29 cellular contexts compared by ENCODE assay signal in the genomic region with DNA sequence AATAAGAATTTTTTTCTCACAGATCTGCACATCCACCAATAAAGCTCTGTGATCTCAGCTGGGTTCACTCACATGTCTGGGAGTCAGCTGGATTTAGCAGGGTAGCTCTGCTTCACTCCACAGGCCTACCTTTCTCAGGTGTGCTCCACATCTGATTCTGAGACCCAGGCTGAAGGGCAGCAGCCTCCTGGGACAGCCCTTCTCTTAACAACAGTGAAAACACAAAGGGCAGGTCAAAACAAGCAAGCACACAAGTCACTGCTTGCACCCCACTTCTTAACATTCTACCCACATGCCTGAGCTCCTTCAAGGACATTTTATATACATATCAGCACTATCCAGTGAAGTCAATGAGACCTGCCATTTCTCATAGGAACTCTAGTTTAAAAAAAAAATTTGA.
DNase-seq lines count a peak whose midpoint lies in the region; ATAC-seq, FAIRE-seq and TF ChIP-seq lines count a peak whose summit lies in the region.
"Had no signal": no experiment of that assay in that cellular context is flagged by ENCODE, and none has a peak within 500 bp of the region (broad histone marks: within the 10 kb centered on the region; RNA-seq: fewer than 3 reads in every experiment).

No MANE protein-coding gene starts in this region.

- ATAC-seq in K562 (no peak), HepG2 (no peak), GM18858 (IDR thresholded peaks at IDR 0.05; ENCODE audit: unreplicated experiment) (no peak)
- ATAC-seq: PC-3 had no signal

- TF ChIP-seq POLR2A in K562 (conservative IDR thresholded peaks at IDR 0.05), result no peak
- TF ChIP-seq POLR2A in ovary (IDR thresholded peaks at IDR 0.05), result no peak
- TF ChIP-seq POLR2A in HepG2 (IDR thresholded peaks at IDR 0.05; ENCODE audit: insufficient read depth in 1 of 2, low read depth in 2 of 2, low read length in 2 of 2), result no peak

- BruUV-seq in K562 (replicated peaks; lab: Mats Ljungman, UMichigan), result no TSS peak
- BruUV-seq in HepG2 (replicated peaks; lab: Mats Ljungman, UMichigan), result no TSS peak

- TF ChIP-seq CTCF in K562 (IDR thresholded peaks at IDR 0.05 in 2 of 3, conservative IDR thresholded peaks at IDR 0.05 in 1 of 3; ENCODE audit: insufficient read depth in 2 of 3, low read depth in 1 of 3, low read length in 3 of 3), result no peak
- TF ChIP-seq CTCF in ovary (IDR thresholded peaks at IDR 0.05), result no peak
- no peak for TF ChIP-seq CTCF in HepG2 (CRISPR knock-in tag; IDR thresholded peaks at IDR 0.05)

- POLR2A ChIA-PET in K562 (lab: Yijun Ruan, JAX), result no interaction called here
- POLR2A ChIA-PET in HepG2 (lab: Yijun Ruan, JAX), result no interaction called here

- H3K9me1 ChIP-seq in K562 (ENCODE audit: control insufficient read depth, insufficient read depth, low read length), result no peaks in the 10 kb centered on the region

- H3K27ac ChIP-seq in K562 (ENCODE audit: extremely low read depth, low read depth, low read length), result no peak overlapping the region
- no peak overlapping the region for H3K27ac ChIP-seq in epithelial cell of prostate
- no peak overlapping the region for H3K27ac ChIP-seq in ovary
- H3K27ac ChIP-seq in HepG2 (ENCODE audit: extremely low read length, insufficient read depth, low read length), result no peak overlapping the region
- H3K27ac ChIP-seq: GM23248, KMS-11, SJSA1 had no signal

- H3K36me3 ChIP-seq in K562 (ENCODE audit: control insufficient read depth, insufficient read depth, low read length), result no peaks in the 10 kb centered on the region
- no peaks in the 10 kb centered on the region for H3K36me3 ChIP-seq in ovary
- no peaks in the 10 kb centered on the region for H3K36me3 ChIP-seq in HepG2 (replicated peaks in 1 of 2; ENCODE audit: control insufficient read depth in 1 of 2, insufficient read depth in 2 of 2, low read length in 2 of 2)
- H3K36me3 ChIP-seq: SJSA1 had no signal

- no peaks in the 10 kb centered on the region for H4K20me1 ChIP-seq in K562 (replicated peaks; ENCODE audit: control insufficient read depth, insufficient read depth, low read length)
- H4K20me1 ChIP-seq in HepG2 (ENCODE audit: insufficient read depth, low read length), result no peaks in the 10 kb centered on the region

- H3K4me1 ChIP-seq in K562 (replicated peaks in 1 of 2; ENCODE audit: control insufficient read depth in 2 of 2, insufficient read depth in 2 of 2, low read length in 2 of 2), result peaks cover 0 to 4% of the 10 kb centered on the region in 2 experiments; a peak in 1 of 5 replicates
- peaks cover 2% of the 10 kb centered on the region for H3K4me1 ChIP-seq in ovary (ENCODE audit: insufficient read depth)
- H3K4me1 ChIP-seq in HepG2 (ENCODE audit: insufficient read depth, low read length), result no peaks in the 10 kb centered on the region
- H3K4me1 ChIP-seq: SJSA1 had no signal

- intact Hi-C loops in K562 (cut with micrococcal nuclease), result no loop called here
- intact Hi-C loops in ovary (cut with DNase I), result no loop called here
- intact Hi-C loops in HepG2 (cut with micrococcal nuclease; ENCODE audit: unreplicated experiment), result no loop called here

- no peak overlapping the region for H2AFZ ChIP-seq in K562 (ENCODE audit: low read depth, low read length)
- H2AFZ ChIP-seq in HepG2 (ENCODE audit: low read length), result no peak overlapping the region
- H2AFZ ChIP-seq: GM23248 had no signal

- H3K27me3 ChIP-seq in K562 (ENCODE audit: control insufficient read depth in 2 of 2, insufficient read depth in 2 of 2, low read length in 2 of 2) (no peaks in the 10 kb centered on the region), ovary (no peaks in the 10 kb centered on the region), HepG2 (ENCODE audit: control insufficient read depth in 1 of 2, insufficient read depth in 2 of 2, low read length in 2 of 2) (no peaks in the 10 kb centered on the region)
- H3K27me3 ChIP-seq: SJSA1 had no signal

- TF ChIP-seq RAD21 in K562 (CRISPR knock-in tag; conservative IDR thresholded peaks at IDR 0.05 in 1 of 2, IDR thresholded peaks at IDR 0.05 in 1 of 2), result no peak
- no peak for TF ChIP-seq RAD21 in HepG2 (CRISPR knock-in tag; IDR thresholded peaks at IDR 0.05)

- DNase-seq in NCI-H2171 treated with DMSO at 0.1 percent for 48 hours (lab: John Stamatoyannopoulos, UW) (peak; percentile 52), NCI-H2171 (lab: John Stamatoyannopoulos, UW) (no peak), K562 (ENCODE audit: extremely low read depth in 1 of 4, low spot score in 3 of 4) (no peak), epithelial cell of prostate (ENCODE audit: low read depth, low spot score) (peak; percentile 12), ovary (no peak), HepG2 (ENCODE audit: low spot score) (no peak), NCI-H526 treated with DMSO at 0.1 percent for 48 hours (lab: John Stamatoyannopoulos, UW) (no peak)
- DNase-seq: 8988T; ACHN; Calu3; DMS153; DND-41; GM23248; HCEC 1CT; IMR-90; NCI-H1048; NCI-H1417; NCI-H1694; NCI-H2029 treated with DMSO at 0.1 percent for 48 hours; NCI-H524; NCI-H82; NK-92 treated with Interleukin-12 subunit alpha and Interleukin-12 subunit beta, amount 100 ng/mL, for 24 hours; PC-3; Right ventricle myocardium superior had no signal

- H3K9me3 ChIP-seq in K562 (replicated peaks; ENCODE audit: control insufficient read depth, insufficient read depth, low read depth, low read length), result no peaks in the 10 kb centered on the region
- no peaks in the 10 kb centered on the region for H3K9me3 ChIP-seq in ovary
- H3K9me3 ChIP-seq in HepG2 (ENCODE audit: low read length), result no peaks in the 10 kb centered on the region
- H3K9me3 ChIP-seq: SJSA1 had no signal

- in situ Hi-C loops in K562 (cut with MboI), result no loop called here
- in situ Hi-C loops in HepG2 (cut with HindIII; ENCODE audit: extremely low pct_ligation_motif_present, low pct_unique_long_range_greater_than_20kb), result no loop called here

- H3K79me2 ChIP-seq in K562 (ENCODE audit: control insufficient read depth, insufficient read depth, low read length), result no peaks in the 10 kb centered on the region
- no peaks in the 10 kb centered on the region for H3K79me2 ChIP-seq in HepG2 (ENCODE audit: insufficient read depth, low read length)

- no peak overlapping the region for H3K9ac ChIP-seq in K562 (ENCODE audit: insufficient read depth in 1 of 2, low read depth in 2 of 2, low read length in 2 of 2)
- no peak overlapping the region for H3K9ac ChIP-seq in HepG2 (ENCODE audit: insufficient read depth, low read depth, low read length)
- H3K9ac ChIP-seq: GM23248, KMS-11 had no signal

- FAIRE-seq in K562 (lab: Jason Lieb, UNC) (peak; percentile 11), HepG2 (lab: Jason Lieb, UNC) (no peak)
- FAIRE-seq: GM12892, GM19239 had no signal

- H3K4me3 ChIP-seq in K562 (no peak overlapping the region), ovary (no peak overlapping the region), HepG2 (replicated peaks in 1 of 3; ENCODE audit: insufficient read depth in 1 of 3, low read depth in 2 of 3, low read length in 3 of 3) (no peak overlapping the region)
- H3K4me3 ChIP-seq: GM23248, SJSA1 had no signal

- CTCF ChIA-PET in K562 (lab: Yijun Ruan, JAX; ENCODE audit: low intra/inter-chr PET ratio) (no interaction called here), HepG2 (lab: Yijun Ruan, JAX; ENCODE audit: low intra/inter-chr PET ratio, low total read pairs) (no interaction called here)

- H3K4me2 ChIP-seq in K562 (ENCODE audit: insufficient read depth, low read length) (no peak overlapping the region), HepG2 (ENCODE audit: low read depth, low read length) (no peak overlapping the region)
- H3K4me2 ChIP-seq: KMS-11 had no signal

- TF ChIP-seq EP300 in K562 (IDR thresholded peaks at IDR 0.05; ENCODE audit: low read length) (no peak), ovary (IDR thresholded peaks at IDR 0.05) (no peak), HepG2 (IDR thresholded peaks at IDR 0.05; ENCODE audit: low read depth in 2 of 2, low read length in 2 of 2) (no peak), HepG2 (CRISPR knock-in tag; IDR thresholded peaks at IDR 0.05; ENCODE audit: borderline replicate concordance) (no peak)

TF ChIP-seq in K562, 482 proteins besides CTCF, POLR2A, EP300 and RAD21 (continues in another document):
- no peak for TF ChIP-seq CHD4 (IDR thresholded peaks at IDR 0.05; ENCODE audit: insufficient read depth, insufficient replicate concordance, low read depth, low read length, poor library complexity, severe bottlenecking)
- no peak for TF ChIP-seq BMI1 (IDR thresholded peaks at IDR 0.05; ENCODE audit: low read length)
- TF ChIP-seq ZNF707 (CRISPR knock-in tag; conservative IDR thresholded peaks at IDR 0.05), result no peak
- no peak for TF ChIP-seq ZNF12 (CRISPR knock-in tag; IDR thresholded peaks at IDR 0.05)

TF ChIP-seq in HepG2, 621 proteins besides CTCF, POLR2A, EP300 and RAD21 (continues in another document):
- no peak for TF ChIP-seq GLI4 (CRISPR knock-in tag; IDR thresholded peaks at IDR 0.05; ENCODE audit: borderline replicate concordance)
- TF ChIP-seq HMGA1 (CRISPR knock-in tag; conservative IDR thresholded peaks at IDR 0.05), result no peak
- no peak for TF ChIP-seq REPIN1 (CRISPR knock-in tag; IDR thresholded peaks at IDR 0.05; ENCODE audit: borderline replicate concordance, low read depth)
- TF ChIP-seq ZNF30 (CRISPR knock-in tag; IDR thresholded peaks at IDR 0.05), result no peak
- no peak for TF ChIP-seq ZSCAN12 (CRISPR knock-in tag; IDR thresholded peaks at IDR 0.05)
- no peak for TF ChIP-seq ZNF557 (CRISPR knock-in tag; IDR thresholded peaks at IDR 0.05)
- no peak for TF ChIP-seq RFX1 (IDR thresholded peaks at IDR 0.05)
- no peak for TF ChIP-seq HCFC1 (IDR thresholded peaks at IDR 0.05; ENCODE audit: low read depth, low read length)
- no peak for TF ChIP-seq ZNF251 (CRISPR knock-in tag; IDR thresholded peaks at IDR 0.05)
- TF ChIP-seq ZNF589 (CRISPR knock-in tag; conservative IDR thresholded peaks at IDR 0.05), result no peak
- no peak for TF ChIP-seq JDP2 (CRISPR knock-in tag; IDR thresholded peaks at IDR 0.05; ENCODE audit: borderline replicate concordance)
- TF ChIP-seq ZNF33A (CRISPR knock-in tag; IDR thresholded peaks at IDR 0.05; ENCODE audit: borderline replicate concordance), result no peak

Comparison
In these comparisons a context has a peak if more than half of its experiments do, and no peak if none do; other contexts are left out.
1. DNase-seq: peak in NCI-H2171 treated with DMSO at 0.1 percent for 48 hours (single experiment) and epithelial cell of prostate (single experiment); none in NCI-H2171 (single experiment), K562 (0 of 4), ovary (0 of 5), HepG2 (single experiment) and NCI-H526 treated with DMSO at 0.1 percent for 48 hours (single experiment).